Comparison of ENCODE assay signal across 20 cellular contexts in the genomic region with DNA sequence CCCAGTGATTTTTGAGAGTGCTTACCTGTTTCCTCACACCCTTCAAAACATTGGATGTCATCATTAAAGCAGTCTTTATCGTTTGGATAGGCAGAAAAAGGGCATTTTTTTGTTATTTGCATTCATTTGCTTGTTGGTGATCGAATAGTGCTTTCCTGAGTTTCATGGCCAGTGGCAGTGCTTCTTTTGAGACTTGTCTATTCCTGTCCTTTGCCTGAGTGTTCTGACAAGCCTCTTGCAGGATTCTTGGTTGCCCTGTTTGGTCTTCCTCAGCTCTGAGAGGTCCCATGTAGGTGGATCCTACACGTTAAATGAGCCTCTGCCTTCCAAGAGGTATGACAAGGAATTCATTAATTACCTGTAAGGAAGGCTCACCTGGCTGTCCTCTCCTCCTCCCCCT. TPM values are rescaled to one million over a fixed set of nuclear protein-coding genes. Genes with fewer than 3 reads are reported as not detected.
A peak's percentile ranks its signal among the peaks of the same experiment; 100 is the strongest.
DNase-seq lines count a peak whose midpoint lies in the region; ATAC-seq, FAIRE-seq and TF ChIP-seq lines count a peak whose summit lies in the region.
"Had no signal": no experiment of that assay in that cellular context is flagged by ENCODE, and none has a peak within 500 bp of the region (broad histone marks: within the 10 kb centered on the region; RNA-seq: fewer than 3 reads in every experiment).

No MANE protein-coding gene starts in this region.

- H3K36me3 ChIP-seq in Loucy (ENCODE audit: insufficient read depth, low read length) (no peaks in the 10 kb centered on the region), keratinocyte (ENCODE audit: control insufficient read depth in 2 of 2, extremely low read depth in 1 of 2, insufficient read depth in 2 of 2, low read length in 2 of 2) (peaks cover 4 to 7% of the 10 kb centered on the region in 2 experiments), SJCRH30 (no peaks in the 10 kb centered on the region)
- H3K36me3 ChIP-seq: HAP-1 had no signal

- H3K9me3 Mint-ChIP-seq in brain, result no peaks in the 10 kb centered on the region
- H3K9me3 Mint-ChIP-seq: CD8-positive, alpha-beta memory T cell had no signal

- H3K9me3 ChIP-seq in Loucy (ENCODE audit: insufficient read depth, low read depth, low read length), result no peaks in the 10 kb centered on the region
- no peaks in the 10 kb centered on the region for H3K9me3 ChIP-seq in keratinocyte (ENCODE audit: control insufficient read depth, low read depth, low read length)
- H3K9me3 ChIP-seq in SJCRH30 (replicated peaks), result no peaks in the 10 kb centered on the region
- H3K9me3 ChIP-seq: HAP-1 had no signal

- H4K20me1 ChIP-seq in Loucy (ENCODE audit: insufficient read depth, low read length, poor library complexity, severe bottlenecking) (peaks cover 41% of the 10 kb centered on the region), keratinocyte (ENCODE audit: control insufficient read depth, extremely low read depth, insufficient read depth, low read length) (peaks cover 31% of the 10 kb centered on the region)

- H3K4me3 ChIP-seq in Loucy (ENCODE audit: low read length, poor library complexity, severe bottlenecking) (no peak overlapping the region), keratinocyte (ENCODE audit: control insufficient read depth in 2 of 3, extremely low read depth in 1 of 3, insufficient read depth in 2 of 3, low read depth in 1 of 3, low read length in 3 of 3) (peak overlapping the region in 1 of 3 experiments; percentile 1), SJCRH30 (no peak overlapping the region)
- H3K4me3 ChIP-seq: GM23248, HAP-1 had no signal

- no peak for ATAC-seq in GM19395 (IDR thresholded peaks at IDR 0.05; ENCODE audit: unreplicated experiment)

- peak; percentile 84 for FAIRE-seq in keratinocyte (lab: Jason Lieb, UNC)
- FAIRE-seq: D721Med, G401.6, GM12891, GM19239, HTR-8/SVneo had no signal

- peak overlapping the region in 4 of 5 experiments; percentile 18 to 46 (median 31) for H3K4me3 Mint-ChIP-seq in brain
- H3K4me3 Mint-ChIP-seq: B cell; CD4-positive, CD25-positive, alpha-beta regulatory T cell; CD8-positive, alpha-beta memory T cell had no signal

- H3K27ac Mint-ChIP-seq in brain, result peak overlapping the region in 3 of 5 experiments; percentile 2 to 59 (median 38)
- H3K27ac Mint-ChIP-seq: B cell had no signal

- H3K79me2 ChIP-seq in Loucy (ENCODE audit: insufficient read depth, low read length) (peaks cover 86% of the 10 kb centered on the region), keratinocyte (ENCODE audit: control insufficient read depth, insufficient read depth, low read length) (peaks cover 84% of the 10 kb centered on the region)

- peaks cover 13% of the 10 kb centered on the region for H3K9me1 ChIP-seq in keratinocyte (ENCODE audit: control insufficient read depth, extremely low read depth, insufficient read depth, low read length)

- dilution Hi-C loops in keratinocyte (cut with MboI; ENCODE audit: extremely low pct_ligation_motif_present, low sequenced_read_pairs), result no loop called here

- peaks cover 3% of the 10 kb centered on the region for H3K36me3 Mint-ChIP-seq in brain
- H3K36me3 Mint-ChIP-seq: CD4-positive, CD25-positive, alpha-beta regulatory T cell; CD8-positive, alpha-beta memory T cell had no signal

- peaks cover 88% of the 10 kb centered on the region for H3K4me1 Mint-ChIP-seq in brain

- no peaks in the 10 kb centered on the region for H3F3A ChIP-seq in Loucy (ENCODE audit: low read depth)

- H3K4me2 ChIP-seq in Loucy (ENCODE audit: low read depth, low read length, poor library complexity, severe bottlenecking), result peak overlapping the region; percentile 38
- H3K4me2 ChIP-seq in keratinocyte (ENCODE audit: control insufficient read depth, extremely low read depth, insufficient read depth, low read depth, low read length), result peak overlapping the region; percentile 51

- no peak overlapping the region for H2AFZ ChIP-seq in Loucy (ENCODE audit: low read length)
- H2AFZ ChIP-seq in keratinocyte (ENCODE audit: control insufficient read depth, low read length), result no peak overlapping the region
- H2AFZ ChIP-seq: GM23248 had no signal

- H3K27ac ChIP-seq in epithelial cell of prostate (peak overlapping the region; percentile 59), keratinocyte (ENCODE audit: control insufficient read depth, insufficient read depth, low read length) (peak overlapping the region; percentile 3), SJCRH30 (no peak overlapping the region)
- H3K27ac ChIP-seq: GM23248 had no signal

- H3K27me3 Mint-ChIP-seq in brain, result peaks cover 4% of the 10 kb centered on the region

- peaks cover 74% of the 10 kb centered on the region for H3K4me1 ChIP-seq in Loucy (ENCODE audit: insufficient read depth, low read length, poor library complexity, severe bottlenecking)
- peaks cover 58% of the 10 kb centered on the region for H3K4me1 ChIP-seq in keratinocyte (ENCODE audit: control insufficient read depth, extremely low read depth, insufficient read depth, low read length)
- H3K4me1 ChIP-seq in SJCRH30, result no peaks in the 10 kb centered on the region; the same call in 1 of the 2 replicates

- TF ChIP-seq CTCF in Loucy (conservative IDR thresholded peaks at IDR 0.05; ENCODE audit: low read length), result no peak
- no peak for TF ChIP-seq CTCF in brain (conservative IDR thresholded peaks at IDR 0.05)
- TF ChIP-seq CTCF in keratinocyte (optimal IDR thresholded peaks at IDR 0.05 in 1 of 3, IDR thresholded peaks at IDR 0.05 in 1 of 3, conservative IDR thresholded peaks at IDR 0.05 in 1 of 3; ENCODE audit: extremely low read depth in 1 of 3, insufficient read depth in 2 of 3, low read length in 3 of 3), result no peak

- H3K9ac ChIP-seq in Loucy (ENCODE audit: low read depth, low read length, poor library complexity, severe bottlenecking) (no peak overlapping the region), keratinocyte (ENCODE audit: control insufficient read depth, extremely low read depth, insufficient read depth, low read length) (no peak overlapping the region)
- H3K9ac ChIP-seq: GM23248 had no signal

- DNase-seq in epithelial cell of prostate (ENCODE audit: low read depth, low spot score), result no peak
- no peak for DNase-seq in keratinocyte (ENCODE audit: low read depth, low spot score)
- no peak for DNase-seq in glomerular visceral epithelial cell (ENCODE audit: extremely low spot score)
- DNase-seq in SJCRH30, result no peak
- DNase-seq: C1 segment of cervical spinal cord; CD4-positive, CD25-positive, alpha-beta regulatory T cell; CD8-positive, alpha-beta memory T cell; COR-L47; GM23248; IMR-90 had no signal

- no peaks in the 10 kb centered on the region for H3K9me2 ChIP-seq in Loucy (replicated peaks; ENCODE audit: low read depth, low read length)

- H3K27me3 ChIP-seq in Loucy (ENCODE audit: insufficient read depth, low read length, poor library complexity, severe bottlenecking) (no peaks in the 10 kb centered on the region), keratinocyte (ENCODE audit: control insufficient read depth, extremely low read depth, insufficient read depth, low read length) (no peaks in the 10 kb centered on the region), SJCRH30 (no peaks in the 10 kb centered on the region)

RNA-seq across cellular contexts. Expression of gene DAB2IP, which starts 52.8 kb away (rescaled TPM):
- polyA plus RNA-seq in brain (ENCODE audit: insufficient read depth, low read depth, low replicate concordance), result 33.1 TPM
- 28.6 to 36.6 TPM (median 30.9 TPM) in 3 replicates for polyA plus RNA-seq in keratinocyte
- 15.5 TPM for polyA plus RNA-seq in keratinocyte (2011; ENCODE audit: low read depth)
- 21.9 and 32.2 TPM in 2 replicates for polyA plus RNA-seq in keratinocyte (2011; cell fraction: cytosol; rRNA removed)
- polyA plus RNA-seq in keratinocyte (2011; cell fraction: nucleus; rRNA removed), result 49.2 and 60.4 TPM in 2 replicates
- polyA plus RNA-seq in keratinocyte (2012; ENCODE audit: low replicate concordance), result 17.8 and 33.8 TPM in 2 replicates
- polyA minus RNA-seq in keratinocyte, result 86.8 to 140 TPM (median 108 TPM) in 3 replicates
- polyA minus RNA-seq in keratinocyte (2011; cell fraction: cytosol; rRNA and poly(A)+ RNA removed), result 62.5 TPM
- polyA minus RNA-seq in keratinocyte (2011; cell fraction: nucleus; rRNA and poly(A)+ RNA removed), result 73.0 and 76.5 TPM in 2 replicates
- 18.2 and 18.7 TPM in 2 replicates for total RNA-seq in SJCRH30 (2014; rRNA removed; shearing (Covaris generic))
- total RNA-seq: CD4-positive, CD25-positive, alpha-beta regulatory T cell had no signal
- polyA plus RNA-seq: CD4-positive, CD25-positive, alpha-beta regulatory T cell had no signal
